ENCODE assay signal across 1 cellular context in the genomic region with DNA sequence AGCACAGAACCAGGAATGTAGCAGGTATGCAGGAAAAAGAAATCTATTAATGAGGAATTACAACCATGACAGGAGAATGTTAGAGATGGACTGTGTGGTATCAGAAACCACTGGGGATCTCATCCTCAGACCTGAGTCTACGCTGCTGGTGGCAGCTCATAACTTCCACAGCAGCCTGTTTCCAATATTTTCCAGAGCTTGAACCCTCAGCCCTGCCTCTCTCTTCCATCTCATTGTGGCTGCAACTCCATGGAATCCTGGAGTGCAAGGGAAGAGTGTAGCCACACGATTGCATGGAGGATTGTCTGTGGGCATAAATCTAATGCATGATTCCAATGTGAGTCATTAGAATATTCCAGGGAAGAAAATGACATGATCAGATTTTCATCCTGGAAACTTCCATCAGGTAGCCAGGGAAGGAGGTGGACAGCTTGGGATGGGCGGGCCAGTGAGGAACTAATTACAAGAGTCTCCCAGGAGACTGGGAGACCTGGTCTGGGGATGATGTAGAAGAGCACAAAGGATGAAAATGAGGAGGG.
TF ChIP-seq lines count a peak whose summit lies in the region.

No MANE protein-coding gene starts in this region.

TF ChIP-seq in IMR-90, 13 proteins besides CTCF, POLR2A, EP300 and RAD21 (continued from another document):
- TF ChIP-seq NFE2L2 (IDR thresholded peaks at IDR 0.05; ENCODE audit: low read depth, low read length) (no peak), RCOR1 (IDR thresholded peaks at IDR 0.05; ENCODE audit: insufficient replicate concordance, low read length) (no peak), MAFK (IDR thresholded peaks at IDR 0.05; ENCODE audit: low read depth, low read length) (no peak), BHLHE40 (IDR thresholded peaks at IDR 0.05; ENCODE audit: low read depth, low read length) (no peak), RFX5 (IDR thresholded peaks at IDR 0.05; ENCODE audit: low read depth, low read length) (no peak), SMC3 (IDR thresholded peaks at IDR 0.05; ENCODE audit: low read depth, low read length) (no peak), CHD1 (IDR thresholded peaks at IDR 0.05; ENCODE audit: low read depth, low read length) (no peak), MXI1 (IDR thresholded peaks at IDR 0.05; ENCODE audit: borderline replicate concordance, low read depth, low read length) (no peak), CEBPB (IDR thresholded peaks at IDR 0.05; ENCODE audit: low read depth, low read length) (no peak)
- TF ChIP-seq, protein P1, sequence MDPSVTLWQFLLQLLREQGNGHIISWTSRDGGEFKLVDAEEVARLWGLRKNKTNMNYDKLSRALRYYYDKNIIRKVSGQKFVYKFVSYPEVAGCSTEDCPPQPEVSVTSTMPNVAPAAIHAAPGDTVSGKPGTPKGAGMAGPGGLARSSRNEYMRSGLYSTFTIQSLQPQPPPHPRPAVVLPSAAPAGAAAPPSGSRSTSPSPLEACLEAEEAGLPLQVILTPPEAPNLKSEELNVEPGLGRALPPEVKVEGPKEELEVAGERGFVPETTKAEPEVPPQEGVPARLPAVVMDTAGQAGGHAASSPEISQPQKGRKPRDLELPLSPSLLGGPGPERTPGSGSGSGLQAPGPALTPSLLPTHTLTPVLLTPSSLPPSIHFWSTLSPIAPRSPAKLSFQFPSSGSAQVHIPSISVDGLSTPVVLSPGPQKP (IDR thresholded peaks at IDR 0.05; ENCODE audit: borderline replicate concordance, low read depth, low read length): no peak
- TF ChIP-seq, protein P2, sequence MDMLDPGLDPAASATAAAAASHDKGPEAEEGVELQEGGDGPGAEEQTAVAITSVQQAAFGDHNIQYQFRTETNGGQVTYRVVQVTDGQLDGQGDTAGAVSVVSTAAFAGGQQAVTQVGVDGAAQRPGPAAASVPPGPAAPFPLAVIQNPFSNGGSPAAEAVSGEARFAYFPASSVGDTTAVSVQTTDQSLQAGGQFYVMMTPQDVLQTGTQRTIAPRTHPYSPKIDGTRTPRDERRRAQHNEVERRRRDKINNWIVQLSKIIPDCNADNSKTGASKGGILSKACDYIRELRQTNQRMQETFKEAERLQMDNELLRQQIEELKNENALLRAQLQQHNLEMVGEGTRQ (IDR thresholded peaks at IDR 0.05; ENCODE audit: low read depth, low read length): no peak
